Comparison of ENCODE assay signal across 9 cellular contexts in genomic region chr3:71119171-71119570, GRCh38.
DNase-seq lines count a peak whose midpoint lies in the region; ATAC-seq and TF ChIP-seq lines count a peak whose summit lies in the region.
"Had no signal": no experiment of that assay in that cellular context is flagged by ENCODE, and none has a peak within 500 bp of the region (broad histone marks: within the 10 kb centered on the region; RNA-seq: fewer than 3 reads in every experiment).

No MANE protein-coding gene starts in this region.

- H3K36me3 ChIP-seq in CD8-positive, alpha-beta T cell (ENCODE audit: insufficient read depth, low read length), result no peaks in the 10 kb centered on the region
- H3K36me3 ChIP-seq in colonic mucosa, result no peaks in the 10 kb centered on the region

- no peaks in the 10 kb centered on the region for H3K9me3 Mint-ChIP-seq in CD8-positive, alpha-beta T cell
- H3K9me3 Mint-ChIP-seq in IgD-negative memory B cell (peaks cover 0 to 2% (median 0%) of the 10 kb centered on the region in 3 donors), natural killer cell (no peaks in the 10 kb centered on the region)

- no peak overlapping the region for H3K9ac ChIP-seq in colonic mucosa (ENCODE audit: low read depth in 2 of 2, low read length in 2 of 2)

- no peak for DNase-seq in CD8-positive, alpha-beta T cell
- DNase-seq in colonic mucosa, result no peak
- no peak for DNase-seq in natural killer cell
- DNase-seq in DMS114 treated with DMSO at 0.1 percent for 48 hours (lab: John Stamatoyannopoulos, UW; ENCODE audit: unreplicated experiment), result no peak
- DNase-seq in NCI-H526 (lab: John Stamatoyannopoulos, UW), result no peak
- DNase-seq in activated effector memory CD4-positive, alpha-beta T cell treated with anti-CD3 and anti-CD28 coated beads, Interleukin-2, amount 50 U/mL, for 16 hours, result no peak
- DNase-seq: COR-L47 had no signal

- no peaks in the 10 kb centered on the region for H3K9me3 ChIP-seq in CD8-positive, alpha-beta T cell (ENCODE audit: low read length)
- H3K9me3 ChIP-seq in colonic mucosa, result no peaks in the 10 kb centered on the region

- ATAC-seq in CD8-positive, alpha-beta T cell, result no peak
- ATAC-seq in natural killer cell, result peak in 1 of 3 donors; percentile 45

- peaks cover 84% of the 10 kb centered on the region for H3K36me3 Mint-ChIP-seq in CD8-positive, alpha-beta T cell
- H3K36me3 Mint-ChIP-seq in IgD-negative memory B cell, result peaks cover 2% of the 10 kb centered on the region
- H3K36me3 Mint-ChIP-seq in natural killer cell, result no peaks in the 10 kb centered on the region

- H3K4me3 ChIP-seq in CD8-positive, alpha-beta T cell (ENCODE audit: low read depth, low read length), result no peak overlapping the region
- H3K4me3 ChIP-seq in colonic mucosa, result no peak overlapping the region
- H3K4me3 ChIP-seq: smooth muscle cell had no signal

- H3K27ac ChIP-seq in CD8-positive, alpha-beta T cell (ENCODE audit: low read depth, low read length), result no peak overlapping the region
- peak overlapping the region; percentile 56 for H3K27ac ChIP-seq in colonic mucosa

- H3K4me3 Mint-ChIP-seq in CD8-positive, alpha-beta T cell, result no peak overlapping the region
- peak overlapping the region in 1 of 4 donors; percentile 79 for H3K4me3 Mint-ChIP-seq in IgD-negative memory B cell
- no peak overlapping the region for H3K4me3 Mint-ChIP-seq in natural killer cell

- CTCF ChIA-PET in CD8-positive, alpha-beta T cell (lab: Charles Lee), result interaction anchor here (1.1 kb wide), 1 partner anchor 57 kb away, joined by 3 read pairs; no protein-coding TSS in a partner anchor

- POLR2A ChIA-PET in CD8-positive, alpha-beta T cell (lab: Charles Lee), result no interaction called here

- no peaks in the 10 kb centered on the region for H3K27me3 Mint-ChIP-seq in CD8-positive, alpha-beta T cell (ENCODE audit: low read depth)
- H3K27me3 Mint-ChIP-seq in IgD-negative memory B cell (no peaks in the 10 kb centered on the region), natural killer cell (ENCODE audit: low read depth in 2 of 2) (no peaks in the 10 kb centered on the region)

- peak overlapping the region; percentile 75 for H3K27ac Mint-ChIP-seq in CD8-positive, alpha-beta T cell
- peak overlapping the region in 2 of 3 donors; percentile 20 to 85 for H3K27ac Mint-ChIP-seq in IgD-negative memory B cell
- peak overlapping the region; percentile 60 to 87 for H3K27ac Mint-ChIP-seq in natural killer cell

- H3K27me3 ChIP-seq in CD8-positive, alpha-beta T cell (ENCODE audit: insufficient read depth, low read length), result no peaks in the 10 kb centered on the region
- no peaks in the 10 kb centered on the region for H3K27me3 ChIP-seq in colonic mucosa

- peaks cover 65% of the 10 kb centered on the region for H3K4me1 ChIP-seq in CD8-positive, alpha-beta T cell (ENCODE audit: insufficient read depth, low read length)
- H3K4me1 ChIP-seq in colonic mucosa, result peaks cover 14% of the 10 kb centered on the region

- TF ChIP-seq CTCF in CD8-positive, alpha-beta T cell (IDR thresholded peaks at IDR 0.05), result no peak
- TF ChIP-seq CTCF in colonic mucosa (IDR thresholded peaks at IDR 0.05) (no peak), natural killer cell (IDR thresholded peaks at IDR 0.05) (no peak)

- H3K4me1 Mint-ChIP-seq in CD8-positive, alpha-beta T cell (ENCODE audit: low read depth), result peaks cover 89% of the 10 kb centered on the region
- H3K4me1 Mint-ChIP-seq in IgD-negative memory B cell, result peaks cover 37 to 67% (median 65%) of the 10 kb centered on the region in 3 donors
- peaks cover 86 to 88% of the 10 kb centered on the region in 2 donors for H3K4me1 Mint-ChIP-seq in natural killer cell

- intact Hi-C loops in CD8-positive, alpha-beta T cell (cut with DNase I, micrococcal nuclease), result no loop called here
- intact Hi-C loops in colonic mucosa (cut with DNase I), result no loop called here
- intact Hi-C loops in natural killer cell (cut with micrococcal nuclease), result no loop called here
